Comparison of ENCODE assay signal across 11 cellular contexts in the genomic region with DNA sequence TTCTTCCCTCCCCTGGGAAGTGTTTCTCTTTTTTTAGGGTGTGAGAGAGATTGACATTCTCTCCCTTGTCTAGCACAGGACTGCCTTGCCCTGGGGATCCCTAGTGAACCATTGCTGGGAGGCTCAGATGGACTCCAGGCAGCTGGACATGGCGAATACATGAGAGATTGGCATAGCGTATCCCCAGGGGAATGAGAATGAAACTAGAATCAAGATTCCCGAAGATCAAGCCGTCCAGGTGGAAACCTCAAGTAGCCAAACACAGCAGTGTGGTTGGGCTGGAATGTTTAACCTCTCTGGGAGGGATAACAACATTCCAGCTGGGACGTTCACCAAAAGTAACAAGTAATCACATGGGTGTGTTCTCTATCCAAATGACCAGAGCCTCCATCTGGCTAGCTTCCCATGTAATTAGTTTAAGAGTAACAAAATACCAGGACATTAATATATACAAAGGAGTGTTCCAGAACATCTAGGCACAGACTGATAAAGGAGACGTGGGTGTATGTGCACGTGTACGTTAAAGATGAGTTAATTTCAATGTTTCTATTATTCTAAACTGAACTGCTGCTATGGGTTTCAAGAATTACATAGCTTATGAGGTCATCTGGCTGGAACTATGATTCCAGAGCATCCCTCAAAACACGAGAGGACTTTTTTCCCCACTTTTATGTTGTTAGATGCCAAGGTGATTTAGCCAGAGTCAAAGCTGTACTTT.
DNase-seq lines count a peak whose midpoint lies in the region; ATAC-seq and TF ChIP-seq lines count a peak whose summit lies in the region.
"Had no signal": no experiment of that assay in that cellular context is flagged by ENCODE, and none has a peak within 500 bp of the region (broad histone marks: within the 10 kb centered on the region; RNA-seq: fewer than 3 reads in every experiment).

No MANE protein-coding gene starts in this region.

- no peak overlapping the region for H3K27ac Mint-ChIP-seq in activated T-cell treated with anti-CD3 and anti-CD28 coated beads, Interleukin-2, amount 50 U/mL, for 72 hours
- H3K27ac Mint-ChIP-seq: activated naive CD4-positive, alpha-beta T cell treated with anti-CD3 and anti-CD28 coated beads, Interleukin-2, amount 50 U/mL, for 24 hours had no signal

- H3K27me3 Mint-ChIP-seq in activated T-cell treated with anti-CD3 and anti-CD28 coated beads, Interleukin-2, amount 50 U/mL, for 72 hours (ENCODE audit: low read depth), result peaks cover 53% of the 10 kb centered on the region
- H3K27me3 Mint-ChIP-seq in activated T-cell treated with anti-CD3 and anti-CD28 coated beads, Interleukin-2, amount 50 U/mL, for 4 hours (ENCODE audit: low read depth), result peaks cover 41% of the 10 kb centered on the region

- peaks cover 4% of the 10 kb centered on the region; the same call in 1 of the 2 replicates for H3K9me3 ChIP-seq in SJSA1 (replicated peaks)
- H3K9me3 ChIP-seq in prostate gland, result no peaks in the 10 kb centered on the region
- peaks cover 5% of the 10 kb centered on the region; the same call in 1 of the 2 replicates for H3K9me3 ChIP-seq in HAP-1

- DNase-seq in Caki2 (ENCODE audit: low read depth) (peak; percentile 82), SJSA1 (ENCODE audit: low read depth in 1 of 2, low spot score in 2 of 2) (peak; percentile 83 to 89), fibroblast of pulmonary artery (ENCODE audit: low read depth) (peak; percentile 61), prostate gland (ENCODE audit: low spot score) (peak; percentile 65), HAP-1 (ENCODE audit: low spot score in 2 of 2) (no peak), lower leg skin (ENCODE audit: low spot score in 2 of 2) (no peak)
- DNase-seq in activated T-cell treated with anti-CD3 and anti-CD28 coated beads, Interleukin-2, amount 50 U/mL, for 72 hours, result no peak
- no peak for DNase-seq in activated T-cell treated with anti-CD3 and anti-CD28 coated beads, Interleukin-2, amount 50 U/mL, for 4 hours
- DNase-seq: KG1, SIG-M5 had no signal

- in situ Hi-C loops in Caki2 (cut with HindIII; ENCODE audit: low pct_unique_long_range_greater_than_20kb, low sequenced_read_pairs), result no loop called here
- in situ Hi-C loops in HAP-1 (cut with MboI; ENCODE audit: low sequenced_read_pairs), result no loop called here

- no peak for TF ChIP-seq POLR2A in prostate gland (IDR thresholded peaks at IDR 0.05)
- no peak for TF ChIP-seq POLR2A in lower leg skin (IDR thresholded peaks at IDR 0.05)

- H3K9me3 Mint-ChIP-seq in activated T-cell treated with anti-CD3 and anti-CD28 coated beads, Interleukin-2, amount 50 U/mL, for 72 hours, result peaks cover 0 to 1% of the 10 kb centered on the region in 2 donors
- no peaks in the 10 kb centered on the region for H3K9me3 Mint-ChIP-seq in activated T-cell treated with anti-CD3 and anti-CD28 coated beads, Interleukin-2, amount 50 U/mL, for 4 hours
- H3K9me3 Mint-ChIP-seq: activated naive CD4-positive, alpha-beta T cell treated with anti-CD3 and anti-CD28 coated beads, Interleukin-2, amount 50 U/mL, for 24 hours had no signal

- H3K4me3 ChIP-seq in SJSA1, result no peak overlapping the region
- H3K4me3 ChIP-seq in fibroblast of pulmonary artery (replicated peaks; ENCODE audit: low read depth, low read length), result no peak overlapping the region
- H3K4me3 ChIP-seq in prostate gland, result no peak overlapping the region
- no peak overlapping the region for H3K4me3 ChIP-seq in HAP-1
- no peak overlapping the region for H3K4me3 ChIP-seq in lower leg skin (ENCODE audit: low read depth, poor library complexity, severe bottlenecking)

- no peaks in the 10 kb centered on the region for H3K36me3 Mint-ChIP-seq in activated T-cell treated with anti-CD3 and anti-CD28 coated beads, Interleukin-2, amount 50 U/mL, for 72 hours (ENCODE audit: insufficient read depth in 2 of 2)
- H3K36me3 Mint-ChIP-seq in activated T-cell treated with anti-CD3 and anti-CD28 coated beads, Interleukin-2, amount 50 U/mL, for 4 hours (ENCODE audit: insufficient read depth), result no peaks in the 10 kb centered on the region
- H3K36me3 Mint-ChIP-seq: activated naive CD4-positive, alpha-beta T cell treated with anti-CD3 and anti-CD28 coated beads, Interleukin-2, amount 50 U/mL, for 24 hours had no signal

- H3K27ac ChIP-seq in SJSA1 (peak overlapping the region; percentile 69), prostate gland (peak overlapping the region; percentile 62 to 66)

- no peak overlapping the region for H3K4me3 Mint-ChIP-seq in activated T-cell treated with anti-CD3 and anti-CD28 coated beads, Interleukin-2, amount 50 U/mL, for 72 hours
- H3K4me3 Mint-ChIP-seq in activated T-cell treated with anti-CD3 and anti-CD28 coated beads, Interleukin-2, amount 50 U/mL, for 4 hours, result no peak overlapping the region
- H3K4me3 Mint-ChIP-seq: activated naive CD4-positive, alpha-beta T cell treated with anti-CD3 and anti-CD28 coated beads, Interleukin-2, amount 50 U/mL, for 24 hours had no signal

- H3K4me1 Mint-ChIP-seq in activated T-cell treated with anti-CD3 and anti-CD28 coated beads, Interleukin-2, amount 50 U/mL, for 72 hours (ENCODE audit: low read depth), result no peaks in the 10 kb centered on the region
- H3K4me1 Mint-ChIP-seq in activated T-cell treated with anti-CD3 and anti-CD28 coated beads, Interleukin-2, amount 50 U/mL, for 4 hours (ENCODE audit: low read depth), result no peaks in the 10 kb centered on the region
- H3K4me1 Mint-ChIP-seq: activated naive CD4-positive, alpha-beta T cell treated with anti-CD3 and anti-CD28 coated beads, Interleukin-2, amount 50 U/mL, for 24 hours had no signal

- no peak for ATAC-seq in activated T-cell treated with anti-CD3 and anti-CD28 coated beads, Interleukin-2, amount 50 U/mL, for 72 hours (replicated peaks in 1 of 2)
- ATAC-seq in activated T-cell treated with anti-CD3 and anti-CD28 coated beads, Interleukin-2, amount 50 U/mL, for 4 hours, result no peak

- H3K27me3 ChIP-seq in SJSA1 (replicated peaks) (no peaks in the 10 kb centered on the region), prostate gland (replicated peaks; ENCODE audit: insufficient read depth) (no peaks in the 10 kb centered on the region), HAP-1 (ENCODE audit: low read depth) (0 out of 2 replicates have a peak, but pooled peaks cover 2% of the 10 kb centered on the region)

- WGBS in prostate gland, result 26% methylated on average over 9 of the region's 9 CpGs
- 31 to 43% methylated on average over 9 of the region's 9 CpGs for WGBS in lower leg skin, 2 donors

- no peak for TF ChIP-seq CTCF in fibroblast of pulmonary artery (IDR thresholded peaks at IDR 0.05; ENCODE audit: low read length, missing control alignments)
- no peak for TF ChIP-seq CTCF in prostate gland (IDR thresholded peaks at IDR 0.05)
- TF ChIP-seq CTCF in lower leg skin (IDR thresholded peaks at IDR 0.05), result no peak

- intact Hi-C loops in prostate gland (cut with DNase I), result no loop called here
- intact Hi-C loops in lower leg skin (cut with DNase I; ENCODE audit: low total_unique reads), result no loop called here

- H3K36me3 ChIP-seq in SJSA1 (no peaks in the 10 kb centered on the region), prostate gland (no peaks in the 10 kb centered on the region), HAP-1 (replicated peaks) (no peaks in the 10 kb centered on the region)

- peaks cover 38% of the 10 kb centered on the region for H3K4me1 ChIP-seq in SJSA1 (replicated peaks)
- H3K4me1 ChIP-seq in prostate gland (replicated peaks), result no peaks in the 10 kb centered on the region
- peaks cover 9% of the 10 kb centered on the region for H3K4me1 ChIP-seq in HAP-1

Comparison
In these comparisons a context has a peak if more than half of its experiments do, and no peak if none do; other contexts are left out.
1. DNase-seq: peak in Caki2 (single experiment), SJSA1 (2 of 2), fibroblast of pulmonary artery (single experiment) and prostate gland (single experiment); none in HAP-1 (0 of 2), lower leg skin (0 of 2), activated T-cell treated with anti-CD3 and anti-CD28 coated beads, Interleukin-2, amount 50 U/mL, for 72 hours (0 of 2) and activated T-cell treated with anti-CD3 and anti-CD28 coated beads, Interleukin-2, amount 50 U/mL, for 4 hours (single experiment).